1 cellular context compared by ENCODE assay signal in the genomic region with DNA sequence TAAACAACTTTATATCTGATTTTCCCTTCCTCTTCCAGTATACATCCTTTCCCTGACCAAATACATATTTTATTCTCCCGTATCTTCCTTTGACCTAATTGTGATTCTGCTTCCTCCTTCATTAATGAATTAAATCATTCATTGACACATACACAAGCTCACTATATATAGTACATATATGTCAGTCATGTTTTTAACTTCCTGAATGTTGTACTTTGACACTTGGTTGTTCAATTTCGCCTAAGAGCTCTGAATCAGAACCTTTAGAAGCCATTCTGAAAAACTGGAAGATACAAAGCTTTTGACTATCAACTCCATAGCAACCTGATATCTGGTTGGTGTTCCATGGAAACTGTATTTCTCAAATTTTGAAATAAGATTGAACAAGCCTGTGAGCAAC.
TF ChIP-seq lines count a peak whose summit lies in the region.

No MANE protein-coding gene starts in this region.

TF ChIP-seq in K562, 482 proteins besides CTCF, POLR2A, EP300 and RAD21:
- TF ChIP-seq, protein P1, sequence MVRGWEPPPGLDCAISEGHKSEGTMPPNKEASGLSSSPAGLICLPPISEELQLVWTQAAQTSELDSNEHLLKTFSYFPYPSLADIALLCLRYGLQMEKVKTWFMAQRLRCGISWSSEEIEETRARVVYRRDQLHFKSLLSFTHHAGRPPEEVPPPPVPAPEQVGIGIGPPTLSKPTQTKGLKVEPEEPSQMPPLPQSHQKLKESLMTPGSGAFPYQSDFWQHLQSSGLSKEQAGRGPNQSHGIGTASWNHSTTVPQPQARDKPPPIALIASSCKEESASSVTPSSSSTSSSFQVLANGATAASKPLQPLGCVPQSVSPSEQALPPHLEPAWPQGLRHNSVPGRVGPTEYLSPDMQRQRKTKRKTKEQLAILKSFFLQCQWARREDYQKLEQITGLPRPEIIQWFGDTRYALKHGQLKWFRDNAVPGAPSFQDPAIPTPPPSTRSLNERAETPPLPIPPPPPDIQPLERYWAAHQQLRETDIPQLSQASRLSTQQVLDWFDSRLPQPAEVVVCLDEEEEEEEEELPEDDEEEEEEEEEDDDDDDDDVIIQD (CRISPR knock-in tag; IDR thresholded peaks at IDR 0.05), result no peak
- no peak for TF ChIP-seq FOXK2 (conservative IDR thresholded peaks at IDR 0.05 in 1 of 2, IDR thresholded peaks at IDR 0.05 in 1 of 2; ENCODE audit: low read depth in 2 of 2)
- no peak for TF ChIP-seq NR2F6 (CRISPR knock-in tag; IDR thresholded peaks at IDR 0.05)
- TF ChIP-seq ZNF589 (CRISPR knock-in tag; IDR thresholded peaks at IDR 0.05; ENCODE audit: low read depth), result no peak
- TF ChIP-seq KLF1 (tag; IDR thresholded peaks at IDR 0.05), result no peak
- TF ChIP-seq ESRRA (IDR thresholded peaks at IDR 0.05; ENCODE audit: borderline replicate concordance, low read depth), result no peak
- no peak for TF ChIP-seq ZNF77 (CRISPR knock-in tag; IDR thresholded peaks at IDR 0.05)
